Comparison of ENCODE assay signal across 28 cellular contexts in the genomic region with DNA sequence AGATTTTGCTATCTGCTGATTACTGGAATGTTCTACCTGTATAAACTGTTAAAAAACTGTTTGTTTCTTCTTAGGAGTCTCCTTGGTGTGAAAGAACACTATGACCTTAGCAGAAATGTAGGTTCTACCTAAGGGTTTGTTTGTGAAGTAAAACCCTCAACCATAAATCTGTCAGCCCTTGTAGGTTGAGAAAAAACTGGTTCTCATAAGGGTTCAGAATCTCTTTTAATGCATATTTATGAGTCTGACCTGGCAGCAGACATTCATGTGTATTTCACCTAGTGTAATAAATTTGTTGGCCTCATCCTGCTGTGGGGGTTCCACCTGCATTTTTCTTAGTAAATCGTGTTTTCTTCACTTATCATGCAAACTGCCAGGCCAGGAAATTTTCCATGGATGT. TPM values are rescaled to one million over a fixed set of nuclear protein-coding genes. Genes with fewer than 3 reads are reported as not detected.
"Had no signal": no experiment of that assay in that cellular context is flagged by ENCODE, and none has a peak within 500 bp of the region (broad histone marks: within the 10 kb centered on the region; RNA-seq: fewer than 3 reads in every experiment).

No MANE protein-coding gene starts in this region.

- H3K4me1 Mint-ChIP-seq: naive thymus-derived CD8-positive, alpha-beta T cell; neural progenitor cell; stimulated activated naive B cell treated with anti-CD40 and anti-IgM and Interleukin-4, amounts not matched to agents 10 μg/mL and 1 μg/mL and 100 μg/mL, for 72 hours had no signal

- H3K27me3 ChIP-seq: heart right ventricle, neural progenitor cell, neutrophil, stomach, tibial artery, vagina had no signal

- H3K4me2 ChIP-seq: neural progenitor cell had no signal

- H3K4me3 ChIP-seq: heart right ventricle, left ventricle myocardium inferior, lung, neural progenitor cell, skin epidermis, stomach, thoracic aorta, tibial artery, vagina had no signal

- H3K36me3 Mint-ChIP-seq: memory B cell; stimulated activated naive B cell treated with anti-CD40 and anti-IgM and Interleukin-4, amounts not matched to agents 10 μg/mL and 1 μg/mL and 100 μg/mL, for 72 hours had no signal

- H3K36me3 ChIP-seq: heart right ventricle, left ventricle myocardium inferior, neural progenitor cell, neutrophil, stomach, thoracic aorta, tibial artery, vagina had no signal

- H3K27ac Mint-ChIP-seq: memory B cell; naive thymus-derived CD8-positive, alpha-beta T cell; nephron progenitor cell; neural progenitor cell; stimulated activated naive B cell treated with anti-CD40 and anti-IgM and Interleukin-4, amounts not matched to agents 10 μg/mL and 1 μg/mL and 100 μg/mL, for 72 hours had no signal

- H2AFZ ChIP-seq: neural progenitor cell, parathyroid adenoma had no signal

- H3K9me3 Mint-ChIP-seq: memory B cell had no signal

- ATAC-seq: heart right ventricle; naive thymus-derived CD8-positive, alpha-beta T cell; right cardiac atrium; sciatic nerve; stimulated activated naive B cell treated with anti-CD40 and anti-IgM and Interleukin-4, amounts not matched to agents 10 μg/mL and 1 μg/mL and 100 μg/mL, for 72 hours; stimulated activated naive CD8-positive, alpha-beta T cell treated with anti-CD3 and anti-CD28 coated beads, Interleukin-15, Interleukin-2, amounts not matched to agents 100 U/mL and 50 U/mL, for 24 hours had no signal

- H3K27ac ChIP-seq: heart right ventricle, left ventricle myocardium inferior, neural progenitor cell, neutrophil, parathyroid adenoma, skin epidermis, stomach, thoracic aorta, tibial artery, vagina had no signal

- H3K9me3 ChIP-seq: heart right ventricle, left ventricle myocardium inferior, neutrophil, stomach, thoracic aorta, tibial artery, vagina had no signal

- H3K27me3 Mint-ChIP-seq: naive thymus-derived CD8-positive, alpha-beta T cell had no signal

- H3K4me1 ChIP-seq: left ventricle myocardium inferior, neural progenitor cell, parathyroid adenoma, stomach had no signal

- DNase-seq: heart right ventricle; hippocampal formation; left colon; left ventricle myocardium inferior; naive thymus-derived CD8-positive, alpha-beta T cell; nephron progenitor cell; occipital lobe; retina; right cardiac atrium; stimulated activated CD4-positive, alpha-beta T cell treated with anti-CD3 and anti-CD28 coated beads, Interleukin-12 subunit alpha, Interleukin-12 subunit beta, amount 100 ng/mL, for 4 hours; stimulated activated CD4-positive, alpha-beta T cell treated with anti-CD3 and anti-CD28 coated beads, Interleukin-15, amount 100 ng/mL, for 24 hours; stimulated activated CD4-positive, alpha-beta T cell treated with anti-CD3 and anti-CD28 coated beads, Interleukin-2, amount 100 ng/mL, for 24 hours; stimulated activated CD4-positive, alpha-beta T cell treated with anti-CD3 and anti-CD28 coated beads, Interleukin-4, amount 100 ng/mL, for 1 hour; stimulated activated naive B cell treated with anti-CD40 and anti-IgM and Interleukin-4, amounts not matched to agents 10 μg/mL and 1 μg/mL and 100 μg/mL, for 72 hours; stimulated activated naive CD8-positive, alpha-beta T cell treated with anti-CD3 and anti-CD28 coated beads, Interleukin-15, Interleukin-2, amounts not matched to agents 100 U/mL and 50 U/mL, for 24 hours; stomach; tibial artery; trophoblast cell had no signal

- H3K79me2 ChIP-seq: parathyroid adenoma had no signal

- H3K4me3 Mint-ChIP-seq: memory B cell; naive thymus-derived CD8-positive, alpha-beta T cell; nephron progenitor cell; neural progenitor cell; stimulated activated naive B cell treated with anti-CD40 and anti-IgM and Interleukin-4, amounts not matched to agents 10 μg/mL and 1 μg/mL and 100 μg/mL, for 72 hours had no signal

RNA-seq across cellular contexts. Expression of a gene that starts 42.5 kb away (rescaled TPM):
- total RNA-seq: osteocyte had no signal
